9 cellular contexts compared by ENCODE assay signal in the genomic region with DNA sequence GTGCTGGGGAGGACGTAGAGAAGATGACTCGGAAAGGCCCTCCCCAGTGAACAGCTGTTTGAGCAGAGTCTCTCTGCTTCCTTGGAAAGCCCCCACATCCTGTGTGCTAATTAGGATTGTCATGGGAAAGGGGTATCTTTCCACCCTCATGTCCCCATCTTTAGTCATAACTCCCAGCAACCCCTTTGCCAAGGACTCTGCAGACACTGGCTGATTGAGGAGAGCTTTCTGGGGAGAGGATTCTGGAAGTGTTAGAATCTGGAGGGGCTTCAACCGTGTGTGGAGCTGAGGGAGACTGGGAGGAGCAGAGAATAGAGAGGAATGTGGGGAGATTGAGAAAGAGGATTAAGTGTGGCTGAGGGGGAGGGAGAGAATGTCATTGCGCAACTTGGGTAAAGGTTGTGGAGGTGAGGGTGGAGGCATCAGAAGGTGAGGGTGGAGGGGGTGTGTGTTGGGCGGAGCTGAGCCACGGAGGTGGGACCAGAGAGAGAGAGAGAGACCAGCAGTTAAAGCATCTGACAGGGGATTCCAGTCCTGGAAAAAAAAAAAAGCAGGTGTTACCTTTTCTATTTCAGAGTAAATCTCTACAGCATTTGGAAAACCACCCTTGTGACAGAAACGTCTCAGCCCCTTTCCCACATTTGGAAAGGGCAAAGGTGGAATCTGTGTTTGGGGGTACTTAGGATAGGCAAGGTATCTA. TPM values are rescaled to one million over a fixed set of nuclear protein-coding genes. Genes with fewer than 3 reads are reported as not detected.
DNase-seq lines count a peak whose midpoint lies in the region; ATAC-seq, FAIRE-seq and TF ChIP-seq lines count a peak whose summit lies in the region.
"Had no signal": no experiment of that assay in that cellular context is flagged by ENCODE, and none has a peak within 500 bp of the region (broad histone marks: within the 10 kb centered on the region; RNA-seq: fewer than 3 reads in every experiment).

No MANE protein-coding gene starts in this region.

- no peak for TF ChIP-seq POLR2A in tibial nerve (IDR thresholded peaks at IDR 0.05)

- no peaks in the 10 kb centered on the region for H3K27me3 ChIP-seq in bronchial epithelial cell (ENCODE audit: control insufficient read depth, insufficient read depth, low read length)
- H3K27me3 ChIP-seq in lung (ENCODE audit: control insufficient read depth, insufficient read depth): no peaks in the 10 kb centered on the region
- H3K27me3 ChIP-seq in tibial nerve: no peaks in the 10 kb centered on the region

- H3K4me1 ChIP-seq in lung (ENCODE audit: control insufficient read depth in 2 of 2, insufficient read depth in 2 of 2, low read length in 2 of 2) (peaks cover 0 to 9% of the 10 kb centered on the region in 2 donors), tibial nerve (peaks cover 0 to 61% (median 27%) of the 10 kb centered on the region in 4 donors)

- FAIRE-seq in bronchial epithelial cell (lab: Jason Lieb, UNC): no peak

- peak overlapping the region in 1 of 2 donors; percentile 79 for H3K27ac ChIP-seq in lung (ENCODE audit: low read depth in 1 of 2, low read length in 1 of 2)
- H3K27ac ChIP-seq in tibial nerve: peak overlapping the region; percentile 67 to 91 (median 84)

- peaks cover 6% of the 10 kb centered on the region for H3K36me3 ChIP-seq in bronchial epithelial cell (ENCODE audit: control insufficient read depth, insufficient read depth, low read length)
- H3K36me3 ChIP-seq in lung (ENCODE audit: control insufficient read depth in 2 of 2, insufficient read depth in 2 of 2, low read length in 2 of 2): no peaks in the 10 kb centered on the region
- no peaks in the 10 kb centered on the region for H3K36me3 ChIP-seq in tibial nerve

- no peak for TF ChIP-seq CTCF in bronchial epithelial cell (IDR thresholded peaks at IDR 0.05; ENCODE audit: insufficient read depth, low read length, severe bottlenecking)
- no peak for TF ChIP-seq CTCF in lung (IDR thresholded peaks at IDR 0.05; ENCODE audit: control extremely low read depth, extremely low read depth)
- TF ChIP-seq CTCF in tibial nerve (IDR thresholded peaks at IDR 0.05): no peak

- H3K4me3 ChIP-seq in bronchial epithelial cell (ENCODE audit: low read depth, low read length): peak overlapping the region; percentile 66
- no peak overlapping the region for H3K4me3 ChIP-seq in lung
- H3K4me3 ChIP-seq in tibial nerve: peak overlapping the region; percentile 50 to 91 (median 73)

- DNase-seq in HT1080 (ENCODE audit: low read depth): peak; percentile 39
- DNase-seq in bronchial epithelial cell (ENCODE audit: low read depth): peak; percentile 86
- DNase-seq in lung (ENCODE audit: low spot score): peak; percentile 85
- DNase-seq in tibial nerve (ENCODE audit: low spot score in 2 of 2): no peak
- no peak for DNase-seq in NCI-H2227 treated with DMSO at 0.1 percent for 48 hours (lab: John Stamatoyannopoulos, UW)
- DNase-seq in amniotic stem cell (lab: John Stamatoyannopoulos, UW): no peak
- DNase-seq in NCI-H69 (lab: John Stamatoyannopoulos, UW): no peak
- no peak for DNase-seq in NCI-H774 (lab: John Stamatoyannopoulos, UW)
- DNase-seq: SHP77 treated with DMSO at 0.1 percent for 48 hours had no signal

- no peaks in the 10 kb centered on the region for H3K9me3 ChIP-seq in lung (ENCODE audit: control insufficient read depth in 2 of 2, insufficient read depth in 1 of 2, low read length in 1 of 2)
- no peaks in the 10 kb centered on the region for H3K9me3 ChIP-seq in tibial nerve

- no peak for TF ChIP-seq EP300 in tibial nerve (IDR thresholded peaks at IDR 0.05)

- WGBS in lung, 2 donors: 35 to 45% methylated on average over 7 of the region's 7 CpGs
- WGBS in tibial nerve, 2 donors: 20 to 38% methylated on average over 6 to 7 of the region's 7 CpGs

- ATAC-seq in lung (ENCODE audit: insufficient read depth, low FRiP score): peak; percentile 36

RNA-seq across cellular contexts. Expression of gene DTX4, which starts 2.2 kb away (rescaled TPM):
- 1.2 and 2.8 TPM in 2 replicates for total RNA-seq in HT1080 (2014; rRNA removed; shearing (Covaris generic))
- polyA plus RNA-seq in HT1080 (2015; cell fraction: cytosol; rRNA removed): 0.67 and 1.3 TPM in 2 replicates
- 1.00 and 1.4 TPM in 2 replicates for polyA plus RNA-seq in HT1080 (2015; cell fraction: nucleus; rRNA removed)
- total RNA-seq in bronchial epithelial cell (2.4 and 2.6 TPM in 2 replicates), lung (10 to 100 TPM; 44.6 to 51.6 TPM), tibial nerve (10 to 100 TPM; 17.7 to 34.5 (median 25.8) TPM)
- polyA plus RNA-seq in lung: 10 to 100 TPM; 14.7 to 25.0 TPM

RNA-seq across cellular contexts. Expression of gene FAM111A, which starts 31.5 kb away (rescaled TPM):
- 48.0 and 51.4 TPM in 2 replicates for total RNA-seq in HT1080 (2014; rRNA removed; shearing (Covaris generic))
- 22.5 and 29.1 TPM in 2 replicates for polyA plus RNA-seq in HT1080 (2015; cell fraction: cytosol; rRNA removed)
- polyA plus RNA-seq in HT1080 (2015; cell fraction: nucleus; rRNA removed): 99.0 and 99.9 TPM in 2 replicates
- total RNA-seq in bronchial epithelial cell (7.9 and 18.3 TPM in 2 replicates), lung (10 to 100 TPM; 34.1 to 73.3 TPM), tibial nerve (10 to 100 TPM; 24.3 to 76.9 (median 40.3) TPM)
- 10 to 100 TPM; 14.9 to 44.8 TPM for polyA plus RNA-seq in lung

RNA-seq across cellular contexts. Expression of gene MPEG1, which starts 38.6 kb away (rescaled TPM):
- not detected in 2 replicates for total RNA-seq in HT1080 (2014; rRNA removed; shearing (Covaris generic))
- polyA plus RNA-seq in HT1080 (2015; cell fraction: cytosol; rRNA removed): not detected in 2 replicates
- not detected in 2 replicates for polyA plus RNA-seq in HT1080 (2015; cell fraction: nucleus; rRNA removed)
- not detected in 2 replicates for total RNA-seq in bronchial epithelial cell
- 10 to 100 TPM; 28.1 to 45.6 TPM for total RNA-seq in lung
- 10 to 100 TPM in 1 of 2 donors, 1 to 10 TPM in 1; 7.0 to 63.5 TPM for polyA plus RNA-seq in lung
- total RNA-seq in tibial nerve: 10 to 100 TPM in 1 of 4 donors, 1 to 10 TPM in 3; 7.0 to 12.3 (median 9.6) TPM

Comparison
In these comparisons a context has a peak if more than half of its experiments do, and no peak if none do; other contexts are left out.
1. DNase-seq: peak in HT1080 (single experiment), bronchial epithelial cell (single experiment) and lung (single experiment); none in tibial nerve (0 of 2), NCI-H2227 treated with DMSO at 0.1 percent for 48 hours (single experiment), amniotic stem cell (single experiment), NCI-H69 (single experiment) and NCI-H774 (single experiment).